In the genomic region with DNA sequence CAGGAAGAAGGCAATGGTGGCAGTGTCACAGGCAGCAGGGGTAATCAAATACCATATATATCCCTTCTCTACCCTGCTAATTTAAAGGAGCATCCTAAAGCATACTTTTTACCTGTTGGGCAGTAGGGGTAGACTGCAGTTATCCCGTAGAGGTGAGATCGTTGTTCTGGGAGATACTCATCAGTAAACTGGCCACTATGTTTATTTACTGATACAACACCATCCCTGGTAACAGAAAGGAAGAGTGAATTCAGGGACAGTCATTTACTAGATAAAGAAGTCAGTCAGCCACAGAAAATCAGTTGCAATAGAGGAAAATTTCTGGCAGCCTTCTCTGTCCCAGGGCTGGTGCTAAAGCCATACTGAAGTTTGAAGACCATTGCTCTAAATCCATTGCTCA, we compare ENCODE assay signal across 1 cellular context.
TF ChIP-seq lines count a peak whose summit lies in the region.

No MANE protein-coding gene starts in this region.

TF ChIP-seq in GM23338, 12 proteins besides CTCF, POLR2A, EP300 and RAD21 (continued from another document):
- TF ChIP-seq, protein P1, sequence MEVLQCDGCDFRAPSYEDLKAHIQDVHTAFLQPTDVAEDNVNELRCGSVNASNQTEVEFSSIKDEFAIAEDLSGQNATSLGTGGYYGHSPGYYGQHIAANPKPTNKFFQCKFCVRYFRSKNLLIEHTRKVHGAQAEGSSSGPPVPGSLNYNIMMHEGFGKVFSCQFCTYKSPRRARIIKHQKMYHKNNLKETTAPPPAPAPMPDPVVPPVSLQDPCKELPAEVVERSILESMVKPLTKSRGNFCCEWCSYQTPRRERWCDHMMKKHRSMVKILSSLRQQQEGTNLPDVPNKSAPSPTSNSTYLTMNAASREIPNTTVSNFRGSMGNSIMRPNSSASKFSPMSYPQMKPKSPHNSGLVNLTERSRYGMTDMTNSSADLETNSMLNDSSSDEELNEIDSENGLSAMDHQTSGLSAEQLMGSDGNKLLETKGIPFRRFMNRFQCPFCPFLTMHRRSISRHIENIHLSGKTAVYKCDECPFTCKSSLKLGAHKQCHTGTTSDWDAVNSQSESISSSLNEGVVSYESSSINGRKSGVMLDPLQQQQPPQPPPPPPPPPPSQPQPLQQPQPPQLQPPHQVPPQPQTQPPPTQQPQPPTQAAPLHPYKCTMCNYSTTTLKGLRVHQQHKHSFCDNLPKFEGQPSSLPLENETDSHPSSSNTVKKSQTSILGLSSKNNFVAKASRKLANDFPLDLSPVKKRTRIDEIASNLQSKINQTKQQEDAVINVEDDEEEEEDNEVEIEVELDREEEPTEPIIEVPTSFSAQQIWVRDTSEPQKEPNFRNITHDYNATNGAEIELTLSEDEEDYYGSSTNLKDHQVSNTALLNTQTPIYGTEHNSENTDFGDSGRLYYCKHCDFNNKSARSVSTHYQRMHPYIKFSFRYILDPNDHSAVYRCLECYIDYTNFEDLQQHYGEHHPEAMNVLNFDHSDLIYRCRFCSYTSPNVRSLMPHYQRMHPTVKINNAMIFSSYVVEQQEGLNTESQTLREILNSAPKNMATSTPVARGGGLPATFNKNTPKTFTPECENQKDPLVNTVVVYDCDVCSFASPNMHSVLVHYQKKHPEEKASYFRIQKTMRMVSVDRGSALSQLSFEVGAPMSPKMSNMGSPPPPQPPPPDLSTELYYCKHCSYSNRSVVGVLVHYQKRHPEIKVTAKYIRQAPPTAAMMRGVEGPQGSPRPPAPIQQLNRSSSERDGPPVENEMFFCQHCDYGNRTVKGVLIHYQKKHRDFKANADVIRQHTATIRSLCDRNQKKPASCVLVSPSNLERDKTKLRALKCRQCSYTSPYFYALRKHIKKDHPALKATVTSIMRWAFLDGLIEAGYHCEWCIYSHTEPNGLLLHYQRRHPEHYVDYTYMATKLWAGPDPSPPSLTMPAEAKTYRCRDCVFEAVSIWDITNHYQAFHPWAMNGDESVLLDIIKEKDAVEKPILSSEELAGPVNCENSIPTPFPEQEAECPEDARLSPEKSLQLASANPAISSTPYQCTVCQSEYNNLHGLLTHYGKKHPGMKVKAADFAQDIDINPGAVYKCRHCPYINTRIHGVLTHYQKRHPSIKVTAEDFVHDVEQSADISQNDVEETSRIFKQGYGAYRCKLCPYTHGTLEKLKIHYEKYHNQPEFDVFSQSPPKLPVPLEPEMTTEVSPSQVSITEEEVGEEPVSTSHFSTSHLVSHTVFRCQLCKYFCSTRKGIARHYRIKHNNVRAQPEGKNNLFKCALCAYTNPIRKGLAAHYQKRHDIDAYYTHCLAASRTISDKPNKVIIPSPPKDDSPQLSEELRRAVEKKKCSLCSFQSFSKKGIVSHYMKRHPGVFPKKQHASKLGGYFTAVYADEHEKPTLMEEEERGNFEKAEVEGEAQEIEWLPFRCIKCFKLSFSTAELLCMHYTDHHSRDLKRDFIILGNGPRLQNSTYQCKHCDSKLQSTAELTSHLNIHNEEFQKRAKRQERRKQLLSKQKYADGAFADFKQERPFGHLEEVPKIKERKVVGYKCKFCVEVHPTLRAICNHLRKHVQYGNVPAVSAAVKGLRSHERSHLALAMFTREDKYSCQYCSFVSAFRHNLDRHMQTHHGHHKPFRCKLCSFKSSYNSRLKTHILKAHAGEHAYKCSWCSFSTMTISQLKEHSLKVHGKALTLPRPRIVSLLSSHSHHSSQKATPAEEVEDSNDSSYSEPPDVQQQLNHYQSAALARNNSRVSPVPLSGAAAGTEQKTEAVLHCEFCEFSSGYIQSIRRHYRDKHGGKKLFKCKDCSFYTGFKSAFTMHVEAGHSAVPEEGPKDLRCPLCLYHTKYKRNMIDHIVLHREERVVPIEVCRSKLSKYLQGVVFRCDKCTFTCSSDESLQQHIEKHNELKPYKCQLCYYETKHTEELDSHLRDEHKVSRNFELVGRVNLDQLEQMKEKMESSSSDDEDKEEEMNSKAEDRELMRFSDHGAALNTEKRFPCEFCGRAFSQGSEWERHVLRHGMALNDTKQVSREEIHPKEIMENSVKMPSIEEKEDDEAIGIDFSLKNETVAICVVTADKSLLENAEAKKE (CRISPR knock-in tag; IDR thresholded peaks at IDR 0.05) = no peak
- TF ChIP-seq, protein P2, sequence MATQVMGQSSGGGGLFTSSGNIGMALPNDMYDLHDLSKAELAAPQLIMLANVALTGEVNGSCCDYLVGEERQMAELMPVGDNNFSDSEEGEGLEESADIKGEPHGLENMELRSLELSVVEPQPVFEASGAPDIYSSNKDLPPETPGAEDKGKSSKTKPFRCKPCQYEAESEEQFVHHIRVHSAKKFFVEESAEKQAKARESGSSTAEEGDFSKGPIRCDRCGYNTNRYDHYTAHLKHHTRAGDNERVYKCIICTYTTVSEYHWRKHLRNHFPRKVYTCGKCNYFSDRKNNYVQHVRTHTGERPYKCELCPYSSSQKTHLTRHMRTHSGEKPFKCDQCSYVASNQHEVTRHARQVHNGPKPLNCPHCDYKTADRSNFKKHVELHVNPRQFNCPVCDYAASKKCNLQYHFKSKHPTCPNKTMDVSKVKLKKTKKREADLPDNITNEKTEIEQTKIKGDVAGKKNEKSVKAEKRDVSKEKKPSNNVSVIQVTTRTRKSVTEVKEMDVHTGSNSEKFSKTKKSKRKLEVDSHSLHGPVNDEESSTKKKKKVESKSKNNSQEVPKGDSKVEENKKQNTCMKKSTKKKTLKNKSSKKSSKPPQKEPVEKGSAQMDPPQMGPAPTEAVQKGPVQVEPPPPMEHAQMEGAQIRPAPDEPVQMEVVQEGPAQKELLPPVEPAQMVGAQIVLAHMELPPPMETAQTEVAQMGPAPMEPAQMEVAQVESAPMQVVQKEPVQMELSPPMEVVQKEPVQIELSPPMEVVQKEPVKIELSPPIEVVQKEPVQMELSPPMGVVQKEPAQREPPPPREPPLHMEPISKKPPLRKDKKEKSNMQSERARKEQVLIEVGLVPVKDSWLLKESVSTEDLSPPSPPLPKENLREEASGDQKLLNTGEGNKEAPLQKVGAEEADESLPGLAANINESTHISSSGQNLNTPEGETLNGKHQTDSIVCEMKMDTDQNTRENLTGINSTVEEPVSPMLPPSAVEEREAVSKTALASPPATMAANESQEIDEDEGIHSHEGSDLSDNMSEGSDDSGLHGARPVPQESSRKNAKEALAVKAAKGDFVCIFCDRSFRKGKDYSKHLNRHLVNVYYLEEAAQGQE (IDR thresholded peaks at IDR 0.05; ENCODE audit: unreplicated experiment) = no peak
